6 cellular contexts compared by ENCODE assay signal in the genomic region with DNA sequence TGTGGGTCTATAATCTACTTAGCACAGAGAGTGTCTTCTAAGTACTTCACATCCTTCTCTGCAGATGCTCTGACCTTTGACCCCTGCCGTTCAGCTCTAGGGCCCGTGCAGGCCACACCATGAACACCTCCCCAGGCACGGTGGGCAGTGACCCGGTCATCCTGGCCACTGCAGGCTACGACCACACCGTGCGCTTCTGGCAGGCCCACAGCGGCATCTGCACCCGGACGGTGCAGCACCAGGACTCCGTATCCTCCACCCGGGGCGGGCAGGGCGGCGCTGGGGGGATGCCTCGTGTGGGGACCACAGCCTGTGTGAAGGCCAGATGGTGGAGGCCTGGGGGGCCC. TPM values are rescaled to one million over a fixed set of nuclear protein-coding genes. Genes with fewer than 3 reads are reported as not detected.
DNase-seq lines count a peak whose midpoint lies in the region; ATAC-seq and TF ChIP-seq lines count a peak whose summit lies in the region.

No MANE protein-coding gene starts in this region.

- H3K27me3 ChIP-seq in Peyer's patch (no peaks in the 10 kb centered on the region), iPS-15b (ENCODE audit: control insufficient read depth, insufficient read depth, low read length) (no peaks in the 10 kb centered on the region)

- no peak for TF ChIP-seq CTCF in Peyer's patch (IDR thresholded peaks at IDR 0.05)

- DNase-seq in Peyer's patch (no peak), NCI-H345 (lab: John Stamatoyannopoulos, UW) (no peak), NCI-H187 (lab: John Stamatoyannopoulos, UW) (no peak)

- ATAC-seq in GM21529 (IDR thresholded peaks at IDR 0.05; ENCODE audit: unreplicated experiment), result peak; percentile 8
- no peak for ATAC-seq in GM19463 (IDR thresholded peaks at IDR 0.05; ENCODE audit: unreplicated experiment)

- H3K4me3 ChIP-seq in Peyer's patch, result peak overlapping the region; percentile 59 to 98 (median 82)
- H3K4me3 ChIP-seq in iPS-15b (ENCODE audit: low read depth, low read length), result peak overlapping the region; percentile 94

- H3K9ac ChIP-seq in iPS-15b (ENCODE audit: low read depth, low read length), result peak overlapping the region; percentile 94

- H3K4me1 ChIP-seq in Peyer's patch, result peaks cover 0 to 18% (median 6%) of the 10 kb centered on the region in 4 donors
- H3K4me1 ChIP-seq in iPS-15b (ENCODE audit: control insufficient read depth, insufficient read depth, low read length), result no peaks in the 10 kb centered on the region

- peak overlapping the region; percentile 84 to 99 (median 96) for H3K27ac ChIP-seq in Peyer's patch

- H3K36me3 ChIP-seq in Peyer's patch (peaks cover 0 to 36% (median 0%) of the 10 kb centered on the region in 3 donors), iPS-15b (ENCODE audit: control insufficient read depth, insufficient read depth, low read length) (peaks cover 34% of the 10 kb centered on the region)

- TF ChIP-seq POLR2A in Peyer's patch (IDR thresholded peaks at IDR 0.05), result no peak

- H3K9me3 ChIP-seq in Peyer's patch (no peaks in the 10 kb centered on the region), iPS-15b (ENCODE audit: control insufficient read depth, insufficient read depth, low read length) (no peaks in the 10 kb centered on the region)

RNA-seq across cellular contexts. Expression of a gene that starts 0.7 kb away (rescaled TPM):
- total RNA-seq in Peyer's patch, result 10 to 100 TPM; 45.7 to 95.7 (median 69.4) TPM

RNA-seq across cellular contexts. Expression of a gene that starts 4.7 kb away (rescaled TPM):
- 10 to 100 TPM; 13.3 to 44.6 (median 19.8) TPM for total RNA-seq in Peyer's patch

RNA-seq across cellular contexts. Expression of a gene that starts 8.7 kb away (rescaled TPM):
- 10 to 100 TPM; 21.7 to 25.6 (median 23.1) TPM for total RNA-seq in Peyer's patch

RNA-seq across cellular contexts. Expression of a gene that starts 9.5 kb away (rescaled TPM):
- total RNA-seq in Peyer's patch, result not detected

RNA-seq across cellular contexts. Expression of a gene that starts 17.5 kb away (rescaled TPM):
- total RNA-seq in Peyer's patch, result 100 to 1,000 TPM in 1 of 4 donors, 10 to 100 TPM in 3; 35.6 to 124 (median 76.2) TPM
